13 cellular contexts compared by ENCODE assay signal in the genomic region with DNA sequence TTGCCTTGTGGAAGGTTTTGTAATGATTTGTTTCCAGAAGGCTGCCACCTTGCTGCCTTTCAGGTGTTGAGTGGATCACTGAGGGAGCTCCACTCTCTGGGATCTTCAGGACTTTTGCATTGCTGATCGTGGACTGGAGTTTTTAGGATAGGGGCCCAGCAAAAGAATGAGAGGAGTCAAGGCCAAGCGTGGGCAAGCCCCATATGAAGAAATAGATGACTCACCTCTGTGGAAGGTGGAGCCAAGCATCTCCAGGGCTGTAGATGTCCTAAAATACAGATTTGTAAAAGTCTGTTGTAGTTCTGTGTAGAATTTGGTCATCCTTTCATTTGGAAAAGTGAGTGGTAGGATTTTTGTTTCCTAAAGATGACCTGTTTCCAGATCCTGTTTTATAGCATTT.
DNase-seq lines count a peak whose midpoint lies in the region; ATAC-seq lines count a peak whose summit lies in the region.
"Had no signal": no experiment of that assay in that cellular context is flagged by ENCODE, and none has a peak within 500 bp of the region (broad histone marks: within the 10 kb centered on the region; RNA-seq: fewer than 3 reads in every experiment).

No MANE protein-coding gene starts in this region.

- peak; percentile 47 for DNase-seq in GM04504 (ENCODE audit: low read depth)
- DNase-seq in NOMO-1 treated with dmso at 0.1 percent for 144 hours (lab: John Stamatoyannopoulos, UW; ENCODE audit: unreplicated experiment), result peak; percentile 36
- no peak for DNase-seq in epithelial cell of prostate (ENCODE audit: low read depth, low spot score)
- peak; percentile 42 for DNase-seq in renal cortical epithelial cell (ENCODE audit: low read depth)
- no peak for DNase-seq in midbrain (lab: John Stamatoyannopoulos, UW)
- DNase-seq in NCI-H2029 (lab: John Stamatoyannopoulos, UW), result no peak
- DNase-seq in NAMALWA (ENCODE audit: low spot score), result no peak
- DNase-seq: activated CD8-positive, alpha-beta memory T cell treated with anti-CD3 and anti-CD28 coated beads, Interleukin-2, amount 50 U/mL, for 48 hours; amygdala; effector CD8-positive, alpha-beta T cell; retina had no signal

- peaks cover 4% of the 10 kb centered on the region for H3K9me3 Mint-ChIP-seq in activated T-helper 17 cell treated with anti-CD3 and anti-CD28 coated beads, Interleukin-2, amount 50 U/mL, for 72 hours

- H3K4me3 Mint-ChIP-seq in activated T-helper 17 cell treated with anti-CD3 and anti-CD28 coated beads, Interleukin-2, amount 50 U/mL, for 72 hours, result no peak overlapping the region

- H3K27me3 Mint-ChIP-seq in activated T-helper 17 cell treated with anti-CD3 and anti-CD28 coated beads, Interleukin-2, amount 50 U/mL, for 72 hours, result no peaks in the 10 kb centered on the region

- H3K4me1 Mint-ChIP-seq in activated T-helper 17 cell treated with anti-CD3 and anti-CD28 coated beads, Interleukin-2, amount 50 U/mL, for 72 hours, result peaks cover 4% of the 10 kb centered on the region

- no peak for ATAC-seq in activated T-helper 17 cell treated with anti-CD3 and anti-CD28 coated beads, Interleukin-2, amount 50 U/mL, for 72 hours (replicated peaks)

- H3K36me3 Mint-ChIP-seq in activated T-helper 17 cell treated with anti-CD3 and anti-CD28 coated beads, Interleukin-2, amount 50 U/mL, for 72 hours (ENCODE audit: low read depth), result peaks cover 31% of the 10 kb centered on the region

- peak overlapping the region; percentile 31 for H3K27ac ChIP-seq in epithelial cell of prostate
- H3K27ac ChIP-seq: KMS-11 had no signal

- no peak overlapping the region for H3K27ac Mint-ChIP-seq in activated T-helper 17 cell treated with anti-CD3 and anti-CD28 coated beads, Interleukin-2, amount 50 U/mL, for 72 hours

Comparison
In these comparisons a context has a peak if more than half of its experiments do, and no peak if none do; other contexts are left out.
1. DNase-seq: peak in GM04504 (single experiment), NOMO-1 treated with dmso at 0.1 percent for 144 hours (single experiment) and renal cortical epithelial cell (single experiment); none in epithelial cell of prostate (single experiment), midbrain (single experiment), NCI-H2029 (single experiment) and NAMALWA (single experiment).